In genomic region chr19:45677351-45678230, GRCh38 we compare ENCODE assay signal across 8 cellular contexts. TPM values are rescaled to one million over a fixed set of nuclear protein-coding genes. Genes with fewer than 3 reads are reported as not detected.
A peak's percentile ranks its signal among the peaks of the same experiment; 100 is the strongest.
DNase-seq lines count a peak whose midpoint lies in the region; ATAC-seq lines count a peak whose summit lies in the region.

No MANE protein-coding gene starts in this region.

- H3K4me1 ChIP-seq in aorta (ENCODE audit: control insufficient read depth in 1 of 2, insufficient read depth in 2 of 2, low read length in 2 of 2): no peaks in the 10 kb centered on the region

- no peak overlapping the region for H3K27ac ChIP-seq in aorta (ENCODE audit: low read depth in 1 of 2, low read length in 2 of 2)

- H3K4me3 ChIP-seq in aorta (ENCODE audit: low read length in 2 of 2): no peak overlapping the region

- H3K36me3 ChIP-seq in aorta (ENCODE audit: control insufficient read depth in 1 of 2, insufficient read depth in 2 of 2, low read length in 1 of 2): no peaks in the 10 kb centered on the region

- intact Hi-C loops in left cardiac atrium (cut with DNase I) (no loop called here), aorta (cut with DNase I) (no loop called here)

- H3K9me3 ChIP-seq in aorta (ENCODE audit: control insufficient read depth, low read length): no peaks in the 10 kb centered on the region

- DNase-seq in DMS153 (lab: John Stamatoyannopoulos, UW) (peak; percentile 95), T follicular helper cell (ENCODE audit: low read depth) (peak; percentile 80), left cardiac atrium (peak; percentile 90), pulmonary artery endothelial cell (ENCODE audit: low read depth, low spot score) (peak; percentile 36), aorta (peak; percentile 69 to 83)
- DNase-seq in activated naive CD8-positive, alpha-beta T cell treated with anti-CD3 and anti-CD28 coated beads, Interleukin-2, amount 50 U/mL, for 16 hours (ENCODE audit: low read depth, low spot score): peak; percentile 71

- 2 to 3% methylated on average over 49 of the region's 49 CpGs for WGBS in aorta, 2 donors

- no peaks in the 10 kb centered on the region for H3K27me3 ChIP-seq in aorta (ENCODE audit: control insufficient read depth in 1 of 2, insufficient read depth in 2 of 2, low read length in 1 of 2)

- peak; percentile 45 for ATAC-seq in HG03354 (IDR thresholded peaks at IDR 0.05; ENCODE audit: poor library complexity, severe bottlenecking, unreplicated experiment)
- ATAC-seq in left cardiac atrium: peak; percentile 64 to 81
- no peak for ATAC-seq in aorta (ENCODE audit: low FRiP score)
- no peak for ATAC-seq in GM21367 (IDR thresholded peaks at IDR 0.05; ENCODE audit: unreplicated experiment)

RNA-seq across cellular contexts. Expression of gene GIPR, which starts 9.6 kb away (rescaled TPM):
- total RNA-seq in left cardiac atrium (10 to 100 TPM in 1 of 2 donors, 1 to 10 TPM in 1; 7.2 to 11.0 TPM), pulmonary artery endothelial cell (under 0.01 TPM in 1 of 2 replicates, not detected in the other), aorta (1 to 10 TPM in 1 of 2 donors, under 1 TPM in 1; 0.45 to 2.4 TPM)
- polyA plus RNA-seq in aorta: not detected

RNA-seq across cellular contexts. Expression of gene SNRPD2, which starts 14.2 kb away (rescaled TPM):
- total RNA-seq in left cardiac atrium (100 to 1,000 TPM; 251 to 270 TPM), pulmonary artery endothelial cell (324 and 581 TPM in 2 replicates), aorta (100 to 1,000 TPM; 203 to 206 TPM)
- 100 to 1,000 TPM; 319 to 345 TPM for polyA plus RNA-seq in aorta

RNA-seq across cellular contexts. Expression of gene QPCTL, which starts 14.9 kb away (rescaled TPM):
- 1 to 10 TPM; 2.9 to 3.2 TPM for total RNA-seq in left cardiac atrium
- 18.7 and 23.3 TPM in 2 replicates for total RNA-seq in pulmonary artery endothelial cell
- total RNA-seq in aorta: 1 to 10 TPM; 5.3 to 5.4 TPM
- 10 to 100 TPM in 1 of 2 donors, 1 to 10 TPM in 1; 1.9 to 11.1 TPM for polyA plus RNA-seq in aorta

RNA-seq across cellular contexts. Expression of gene EML2, which starts 38.4 kb away (rescaled TPM):
- total RNA-seq in left cardiac atrium (10 to 100 TPM; 30.1 to 34.8 TPM), pulmonary artery endothelial cell (22.2 and 35.6 TPM in 2 replicates), aorta (10 to 100 TPM; 42.4 to 52.9 TPM)
- 10 to 100 TPM; 21.7 to 48.1 TPM for polyA plus RNA-seq in aorta

RNA-seq across cellular contexts. Expression of gene FBXO46, which starts 53.1 kb away (rescaled TPM):
- total RNA-seq in left cardiac atrium (10 to 100 TPM in 1 of 2 donors, 1 to 10 TPM in 1; 9.6 to 10.8 TPM), pulmonary artery endothelial cell (5.3 and 6.5 TPM in 2 replicates), aorta (10 to 100 TPM; 12.7 to 15.5 TPM)
- 1 to 10 TPM; 1.9 to 5.1 TPM for polyA plus RNA-seq in aorta

Comparison
In these comparisons a context has a peak if more than half of its experiments do, and no peak if none do; other contexts are left out.
1. DNase-seq: peak in every context shown above with its lines; median percentile 95 in DMS153; 90 in left cardiac atrium; 80 in T follicular helper cell; 76 in aorta; 71 in activated naive CD8-positive, alpha-beta T cell treated with anti-CD3 and anti-CD28 coated beads, Interleukin-2, amount 50 U/mL, for 16 hours; 36 in pulmonary artery endothelial cell.
2. ATAC-seq: peak in HG03354 (single experiment) and left cardiac atrium (2 of 2); none in aorta (single experiment) and GM21367 (single experiment).